Comparison of ENCODE assay signal across 32 cellular contexts in the genomic region with DNA sequence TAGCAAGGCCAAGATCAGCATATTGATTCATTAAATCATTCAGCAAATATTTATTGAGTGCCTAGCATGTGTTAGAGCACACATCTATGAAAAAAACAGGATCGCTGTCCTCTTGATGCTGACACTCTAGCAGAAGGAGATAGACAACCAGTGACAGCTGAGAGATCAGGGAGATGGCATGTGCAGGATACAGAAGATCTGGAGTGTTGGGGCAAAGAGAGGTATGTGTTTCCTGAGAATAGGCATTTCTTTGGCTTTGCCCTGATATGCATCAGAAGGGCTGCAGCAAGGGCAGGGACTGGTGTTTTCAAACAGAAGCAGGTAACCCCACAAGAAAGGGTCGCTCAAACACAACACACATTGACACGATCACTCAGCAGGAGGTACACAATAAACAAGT.
"Had no signal": no experiment of that assay in that cellular context is flagged by ENCODE, and none has a peak within 500 bp of the region (broad histone marks: within the 10 kb centered on the region; RNA-seq: fewer than 3 reads in every experiment).

No MANE protein-coding gene starts in this region.

- H3K4me1 ChIP-seq: adrenal gland, body of pancreas, breast epithelium had no signal

- H3K4me3 ChIP-seq: adrenal gland, ascending aorta, body of pancreas, breast epithelium, cardiac muscle cell had no signal

- FAIRE-seq: astrocyte had no signal

- H3K36me3 ChIP-seq: adrenal gland, ascending aorta, brain microvascular endothelial cell, breast epithelium, cardiac muscle cell had no signal

- H3K27me3 ChIP-seq: adrenal gland, ascending aorta, body of pancreas, brain microvascular endothelial cell, breast epithelium, cardiac muscle cell had no signal

- H3K27ac ChIP-seq: adrenal gland, ascending aorta, body of pancreas, brain microvascular endothelial cell, breast epithelium, cardiac muscle cell had no signal

- DNase-seq: activated effector memory CD4-positive, alpha-beta T cell treated with anti-CD3 and anti-CD28 coated beads, Interleukin-2, amount 50 U/mL, for 16 hours; activated effector memory CD4-positive, alpha-beta T cell treated with Interleukin-2 at 50 U/mL for 16 hours; activated gamma-delta T cell; activated gamma-delta T cell treated with Interleukin-2 at 50 U/mL for 16 hours; activated naive CD4-positive, alpha-beta T cell; activated naive CD4-positive, alpha-beta T cell treated with anti-CD3 and anti-CD28 coated beads for 36 hours; activated naive CD4-positive, alpha-beta T cell treated with anti-CD3 and anti-CD28 coated beads, Interleukin-2, amount 10 ng/mL, durations not matched to agents 7 days and 5 days; activated naive CD4-positive, alpha-beta T cell treated with anti-CD3 and anti-CD28 coated beads, Interleukin-2, amount 50 U/mL, for 16 hours; activated naive CD4-positive, alpha-beta T cell treated with Interleukin-2 at 50 U/mL for 16 hours; activated naive CD8-positive, alpha-beta T cell treated with anti-CD3 and anti-CD28 coated beads for 36 hours; activated naive CD8-positive, alpha-beta T cell treated with anti-CD3 and anti-CD28 coated beads, Interleukin-2, amount 10 ng/mL, durations not matched to agents 7 days and 5 days; activated naive CD8-positive, alpha-beta T cell treated with anti-CD3 and anti-CD28 coated beads, Interleukin-2, amount 50 U/mL, for 24 hours; activated T-cell treated with anti-CD3 and anti-CD28 coated beads for 4 hours; activated T-cell treated with anti-CD3 and anti-CD28 coated beads, Interleukin-2, amount 50 U/mL, for 1 hour; activated T-cell treated with anti-CD3 and anti-CD28 coated beads, Interleukin-2, amount 50 U/mL, for 24 hours; activated T-cell treated with anti-CD3 and anti-CD28 coated beads, Interleukin-2, amount 50 U/mL, for 4 hours; activated T-cell treated with anti-CD3 and anti-CD28 coated beads, Interleukin-2, amount 50 U/mL, for 48 hours; activated T-cell treated with anti-CD3 and anti-CD28 coated beads, Interleukin-2, amount 50 U/mL, for 72 hours; adrenal gland; amniotic stem cell; amygdala; anterior cingulate cortex; aorta; brain microvascular endothelial cell; caudate nucleus; central memory CD4-positive, alpha-beta T cell; cerebellar nuclear complex had no signal

- H3K9me3 ChIP-seq: adrenal gland, ascending aorta, body of pancreas, breast epithelium had no signal
